8 cellular contexts compared by ENCODE assay signal in genomic region chr19:7920520-7921301, GRCh38.
DNase-seq lines count a peak whose midpoint lies in the region; ATAC-seq and TF ChIP-seq lines count a peak whose summit lies in the region.

No MANE protein-coding gene starts in this region.

- DNase-seq in AG09319 (ENCODE audit: extremely low read depth, low read depth) (peak; percentile 97), NCI-H524 (lab: John Stamatoyannopoulos, UW) (peak; percentile 92 to 97), choroid plexus epithelial cell (ENCODE audit: low read depth) (peak; percentile 99), left kidney (ENCODE audit: low read depth, low spot score) (peak; percentile 98)
- peak; percentile 100 for DNase-seq in activated CD4-positive, alpha-beta T cell treated with anti-CD3 and anti-CD28 coated beads for 4 hours
- peak; percentile 100 for DNase-seq in stimulated activated CD4-positive, alpha-beta T cell treated with anti-CD3 and anti-CD28 coated beads, Interleukin-1b, Interleukin-23, amount 100 ng/mL, for 4 hours (ENCODE audit: low read depth in 2 of 2)

- peak overlapping the region; percentile 80 for H3K4me3 ChIP-seq in choroid plexus epithelial cell (ENCODE audit: low read depth, low read length)

- TF ChIP-seq CTCF in AG09319 (IDR thresholded peaks at IDR 0.05; ENCODE audit: low read depth, low read length) = no peak
- TF ChIP-seq CTCF in choroid plexus epithelial cell (conservative IDR thresholded peaks at IDR 0.05; ENCODE audit: low read depth, low read length) = no peak

- ATAC-seq in GM19025 (IDR thresholded peaks at IDR 0.05; ENCODE audit: low read depth, unreplicated experiment) (peak; percentile 40), HG03378 (IDR thresholded peaks at IDR 0.05; ENCODE audit: unreplicated experiment) (peak; percentile 26)

Comparison
In these comparisons a context has a peak if more than half of its experiments do, and no peak if none do; other contexts are left out.
1. Peak in every context shown above with its lines: DNase-seq, ATAC-seq and H3K4me3 ChIP-seq.